Comparison of ENCODE assay signal across 13 cellular contexts in genomic region chr1:217495249-217495648, GRCh38.
DNase-seq lines count a peak whose midpoint lies in the region; ATAC-seq, FAIRE-seq and TF ChIP-seq lines count a peak whose summit lies in the region.
"Had no signal": no experiment of that assay in that cellular context is flagged by ENCODE, and none has a peak within 500 bp of the region (broad histone marks: within the 10 kb centered on the region; RNA-seq: fewer than 3 reads in every experiment).

No MANE protein-coding gene starts in this region.

- FAIRE-seq in GM12878 (lab: Jason Lieb, UNC), result peak; percentile 27
- FAIRE-seq: A204.1, G401.6 had no signal

- in situ Hi-C loops in GM12878 (cut with MboI), result no loop called here

- H3K9me3 Mint-ChIP-seq in activated CD4-positive, alpha-beta T cell treated with anti-CD3 and anti-CD28 coated beads for 36 hours (ENCODE audit: low read depth), result no peaks in the 10 kb centered on the region
- H3K9me3 Mint-ChIP-seq in activated T-helper 2 cell treated with anti-CD3 and anti-CD28 coated beads, Interferon-gamma antibody, Interleukin-2, Interleukin-4, amounts not matched to agents 10 μg/mL and 5 μg/mL and 100 μg/mL, durations not matched to agents 14 hours and 24 hours and 36 hours, result no peaks in the 10 kb centered on the region
- H3K9me3 Mint-ChIP-seq: activated CD4-positive, alpha-beta memory T cell treated with anti-CD3 and anti-CD28 coated beads for 36 hours had no signal

- no peak for DNase-seq in activated CD4-positive, alpha-beta T cell treated with anti-CD3 and anti-CD28 coated beads for 36 hours
- no peak for DNase-seq in activated CD4-positive, alpha-beta T cell treated with anti-CD3 and anti-CD28 coated beads for 1 hour
- peak; percentile 23 for DNase-seq in GM12878 (ENCODE audit: low read depth, low spot score)
- DNase-seq in GF-D8 (lab: John Stamatoyannopoulos, UW), result no peak
- no peak for DNase-seq in activated T-helper 2 cell treated with anti-CD3 and anti-CD28 coated beads, Interferon-gamma antibody, Interleukin-2, Interleukin-4, amounts not matched to agents 10 μg/mL and 5 μg/mL and 100 μg/mL, durations not matched to agents 14 hours and 24 hours and 36 hours (ENCODE audit: low spot score)
- no peak for DNase-seq in activated effector memory CD4-positive, alpha-beta T cell treated with anti-CD3 and anti-CD28 coated beads, Interleukin-2, amount 50 U/mL, for 16 hours
- DNase-seq: activated CD4-positive, alpha-beta memory T cell treated with anti-CD3 and anti-CD28 coated beads for 36 hours had no signal

- no peaks in the 10 kb centered on the region for H3K36me3 ChIP-seq in GM12878 (ENCODE audit: control insufficient read depth in 2 of 2, insufficient read depth in 2 of 2, low read length in 1 of 2)
- H3K36me3 ChIP-seq: ascending aorta had no signal

- TF ChIP-seq POLR2A in GM12878 (IDR thresholded peaks at IDR 0.05; ENCODE audit: low read depth, low read length), result no peak

- H3K4me3 ChIP-seq in GM12878, result no peak overlapping the region
- H3K4me3 ChIP-seq: ascending aorta, SJSA1 had no signal

- no peaks in the 10 kb centered on the region for H4K20me1 ChIP-seq in GM12878 (ENCODE audit: control insufficient read depth, insufficient read depth)

- peaks cover 16% of the 10 kb centered on the region for H3K36me3 Mint-ChIP-seq in activated CD4-positive, alpha-beta T cell treated with anti-CD3 and anti-CD28 coated beads for 36 hours (ENCODE audit: low read depth)
- peaks cover 4% of the 10 kb centered on the region for H3K36me3 Mint-ChIP-seq in activated T-helper 2 cell treated with anti-CD3 and anti-CD28 coated beads, Interferon-gamma antibody, Interleukin-2, Interleukin-4, amounts not matched to agents 10 μg/mL and 5 μg/mL and 100 μg/mL, durations not matched to agents 14 hours and 24 hours and 36 hours (ENCODE audit: low read depth)

- CTCF ChIA-PET in activated CD4-positive, alpha-beta T cell treated with anti-CD3 and anti-CD28 coated beads for 36 hours (lab: Charles Lee), result no interaction called here
- CTCF ChIA-PET in GM12878 (lab: Yijun Ruan, JAX), result no interaction called here

- H3K9me3 ChIP-seq in GM12878 (replicated peaks; ENCODE audit: control insufficient read depth, insufficient read depth, low read length), result no peaks in the 10 kb centered on the region
- H3K9me3 ChIP-seq: ascending aorta, SJSA1 had no signal

- POLR2A ChIA-PET in activated CD4-positive, alpha-beta T cell treated with anti-CD3 and anti-CD28 coated beads for 36 hours (lab: Charles Lee), result no interaction called here
- POLR2A ChIA-PET in GM12878 (lab: Charles Lee), result interaction anchor here (0.6 kb wide), 1 partner anchor 900 kb away, joined by 5 read pairs; no protein-coding TSS in a partner anchor

- no peak overlapping the region for H3K4me3 Mint-ChIP-seq in activated CD4-positive, alpha-beta T cell treated with anti-CD3 and anti-CD28 coated beads for 36 hours
- H3K4me3 Mint-ChIP-seq in activated T-helper 2 cell treated with anti-CD3 and anti-CD28 coated beads, Interferon-gamma antibody, Interleukin-2, Interleukin-4, amounts not matched to agents 10 μg/mL and 5 μg/mL and 100 μg/mL, durations not matched to agents 14 hours and 24 hours and 36 hours (ENCODE audit: low read depth), result no peak overlapping the region
- H3K4me3 Mint-ChIP-seq: activated CD4-positive, alpha-beta memory T cell treated with anti-CD3 and anti-CD28 coated beads for 36 hours had no signal

- no peak overlapping the region for H3K27ac ChIP-seq in GM12878 (ENCODE audit: control insufficient read depth, insufficient read depth)
- H3K27ac ChIP-seq: ascending aorta, SJSA1 had no signal

- no peak for TF ChIP-seq CTCF in GM12878 (IDR thresholded peaks at IDR 0.05 in 2 of 3, conservative IDR thresholded peaks at IDR 0.05 in 1 of 3; ENCODE audit: control insufficient read depth in 2 of 3, extremely low read depth in 1 of 3, insufficient read depth in 1 of 3, low read depth in 3 of 3, low read length in 3 of 3)

- no peak overlapping the region for H3K9ac ChIP-seq in GM12878 (ENCODE audit: control insufficient read depth, insufficient read depth, low read length)

- no peak for TF ChIP-seq RAD21 in GM12878 (IDR thresholded peaks at IDR 0.05; ENCODE audit: insufficient read depth, low read depth, low read length)

- ATAC-seq in activated CD4-positive, alpha-beta T cell treated with anti-CD3 and anti-CD28 coated beads for 36 hours, result peak; percentile 61
- ATAC-seq in GM21576 (IDR thresholded peaks at IDR 0.05; ENCODE audit: unreplicated experiment) (peak; percentile 92), HG03135 (IDR thresholded peaks at IDR 0.05; ENCODE audit: unreplicated experiment) (peak; percentile 93), GM12878 (peak; percentile 96)

- no peak overlapping the region for H3K27ac Mint-ChIP-seq in activated CD4-positive, alpha-beta T cell treated with anti-CD3 and anti-CD28 coated beads for 36 hours
- H3K27ac Mint-ChIP-seq in activated T-helper 2 cell treated with anti-CD3 and anti-CD28 coated beads, Interferon-gamma antibody, Interleukin-2, Interleukin-4, amounts not matched to agents 10 μg/mL and 5 μg/mL and 100 μg/mL, durations not matched to agents 14 hours and 24 hours and 36 hours, result no peak overlapping the region
- H3K27ac Mint-ChIP-seq: activated CD4-positive, alpha-beta memory T cell treated with anti-CD3 and anti-CD28 coated beads for 36 hours had no signal

- TF ChIP-seq EP300 in GM12878 (IDR thresholded peaks at IDR 0.05; ENCODE audit: borderline replicate concordance in 1 of 2, control insufficient read depth in 1 of 2, low read depth in 2 of 2, low read length in 2 of 2), result peak; percentile 10 to 39; a peak in 1 of 4 replicates

- SMC1A ChIA-PET in GM12878 (lab: Charles Lee; ENCODE audit: uncharacterized antibody, unreplicated experiment), result interaction anchor here (1.0 to 1.7 kb wide), 2 partner anchors 23 to 133 kb away, joined by 4 to 5 read pairs; no protein-coding TSS in a partner anchor

- no peak overlapping the region; the same call in 1 of the 2 replicates for H3K4me2 ChIP-seq in GM12878 (ENCODE audit: control insufficient read depth, insufficient read depth)

- BruUV-seq in GM12878 (replicated peaks; lab: Mats Ljungman, UMichigan), result no TSS peak

- peaks cover 9% of the 10 kb centered on the region for H3K4me1 ChIP-seq in GM12878 (ENCODE audit: control insufficient read depth, insufficient read depth, low read length)
- H3K4me1 ChIP-seq: ascending aorta, SJSA1 had no signal

- H3K27me3 Mint-ChIP-seq in activated CD4-positive, alpha-beta T cell treated with anti-CD3 and anti-CD28 coated beads for 36 hours, result no peaks in the 10 kb centered on the region
- H3K27me3 Mint-ChIP-seq in activated T-helper 2 cell treated with anti-CD3 and anti-CD28 coated beads, Interferon-gamma antibody, Interleukin-2, Interleukin-4, amounts not matched to agents 10 μg/mL and 5 μg/mL and 100 μg/mL, durations not matched to agents 14 hours and 24 hours and 36 hours (ENCODE audit: low read depth), result no peaks in the 10 kb centered on the region
- H3K27me3 Mint-ChIP-seq: activated CD4-positive, alpha-beta memory T cell treated with anti-CD3 and anti-CD28 coated beads for 36 hours had no signal

- RAD21 ChIA-PET in GM12878 (lab: Charles Lee; ENCODE audit: unreplicated experiment), result no interaction called here

- H3K27me3 ChIP-seq in GM12878 (replicated peaks in 1 of 2; ENCODE audit: control insufficient read depth in 2 of 2, insufficient read depth in 2 of 2, low read length in 1 of 2), result no peaks in the 10 kb centered on the region
- H3K27me3 ChIP-seq: ascending aorta, SJSA1 had no signal

- H3K4me1 Mint-ChIP-seq in activated CD4-positive, alpha-beta T cell treated with anti-CD3 and anti-CD28 coated beads for 36 hours, result peaks cover 5% of the 10 kb centered on the region
- peaks cover 14% of the 10 kb centered on the region for H3K4me1 Mint-ChIP-seq in activated T-helper 2 cell treated with anti-CD3 and anti-CD28 coated beads, Interferon-gamma antibody, Interleukin-2, Interleukin-4, amounts not matched to agents 10 μg/mL and 5 μg/mL and 100 μg/mL, durations not matched to agents 14 hours and 24 hours and 36 hours (ENCODE audit: low read depth)

- no peaks in the 10 kb centered on the region for H3K79me2 ChIP-seq in GM12878 (ENCODE audit: control insufficient read depth, insufficient read depth, low read length)

- intact Hi-C loops in activated CD4-positive, alpha-beta T cell treated with anti-CD3 and anti-CD28 coated beads for 36 hours (cut with DNase I, micrococcal nuclease), result no loop called here
- intact Hi-C loops in GM12878 (cut with micrococcal nuclease; ENCODE audit: unreplicated experiment), result loop anchor here (2.0 kb wide), 1 partner anchor 126 kb away; no protein-coding TSS in a partner anchor
- intact Hi-C loops in activated T-helper 2 cell treated with anti-CD3 and anti-CD28 coated beads, Interferon-gamma antibody, Interleukin-2, Interleukin-4, amounts not matched to agents 10 μg/mL and 5 μg/mL and 100 μg/mL, durations not matched to agents 14 hours and 24 hours and 36 hours (cut with micrococcal nuclease), result no loop called here

- H2AFZ ChIP-seq in GM12878 (ENCODE audit: control insufficient read depth, low read depth, low read length), result no peak overlapping the region

TF ChIP-seq in GM12878, 131 proteins besides CTCF, POLR2A, EP300 and RAD21 (continues in another document):
- TF ChIP-seq ZNF622 (IDR thresholded peaks at IDR 0.05) (no peak), PML (IDR thresholded peaks at IDR 0.05; ENCODE audit: low read length) (0 out of 2 replicates have a peak, but pooled peaks have one; percentile 39), RAD51 (IDR thresholded peaks at IDR 0.05) (no peak), ZNF207 (IDR thresholded peaks at IDR 0.05; ENCODE audit: borderline replicate concordance) (no peak), GABPA (IDR thresholded peaks at IDR 0.05; ENCODE audit: low read depth) (0 out of 2 replicates have a peak, but pooled peaks have one; percentile 8), PAX5 (IDR thresholded peaks at IDR 0.05; ENCODE audit: borderline replicate concordance, low read depth, low read length) (peak; percentile 71; the same call in 1 of the 2 replicates), SRF (IDR thresholded peaks at IDR 0.05; ENCODE audit: low read depth in 2 of 2, low read length in 2 of 2) (no peak), ZSCAN29 (IDR thresholded peaks at IDR 0.05) (no peak), JUNB (IDR thresholded peaks at IDR 0.05) (peak; percentile 86), ATF7 (IDR thresholded peaks at IDR 0.05; ENCODE audit: low read depth) (no peak)
